Comparison of ENCODE assay signal across 11 cellular contexts in genomic region chr1:196407358-196408041, GRCh38.
DNase-seq lines count a peak whose midpoint lies in the region; ATAC-seq and TF ChIP-seq lines count a peak whose summit lies in the region.
"Had no signal": no experiment of that assay in that cellular context is flagged by ENCODE, and none has a peak within 500 bp of the region (broad histone marks: within the 10 kb centered on the region; RNA-seq: fewer than 3 reads in every experiment).

No MANE protein-coding gene starts in this region.

- TF ChIP-seq CTCF in AG04450 (IDR thresholded peaks at IDR 0.05; ENCODE audit: low read depth, low read length) = no peak
- no peak for TF ChIP-seq CTCF in fibroblast of the aortic adventitia (IDR thresholded peaks at IDR 0.05; ENCODE audit: insufficient read depth, low read length)
- TF ChIP-seq CTCF in osteocyte (IDR thresholded peaks at IDR 0.05) = no peak

- H3K36me3 ChIP-seq in SJSA1 = no peaks in the 10 kb centered on the region
- H3K36me3 ChIP-seq: pancreas had no signal

- peaks cover 17% of the 10 kb centered on the region for H3K36me3 Mint-ChIP-seq in osteocyte (ENCODE audit: unreplicated experiment)
- H3K36me3 Mint-ChIP-seq: T-cell had no signal

- H3K4me3 ChIP-seq in AG04450 (ENCODE audit: low read depth, low read length) (no peak overlapping the region), SJSA1 (no peak overlapping the region), fibroblast of the aortic adventitia (ENCODE audit: low read depth, low read length) (no peak overlapping the region)
- H3K4me3 ChIP-seq: pancreas had no signal

- H3K27me3 Mint-ChIP-seq in osteocyte (ENCODE audit: unreplicated experiment) = no peaks in the 10 kb centered on the region
- H3K27me3 Mint-ChIP-seq: T-cell had no signal

- POLR2A ChIA-PET in AG04450 (lab: Yijun Ruan, JAX) = no interaction called here

- ATAC-seq in HG03097 (IDR thresholded peaks at IDR 0.05; ENCODE audit: low FRiP score, unreplicated experiment) = no peak
- ATAC-seq: T-cell had no signal

- H3K27ac Mint-ChIP-seq in osteocyte (ENCODE audit: unreplicated experiment) = peak overlapping the region; percentile 86
- H3K27ac Mint-ChIP-seq: T-cell had no signal

- H3K4me1 ChIP-seq in SJSA1 (replicated peaks) = peaks cover 9% of the 10 kb centered on the region; the same call in 1 of the 2 replicates

- H3K4me1 Mint-ChIP-seq in osteocyte (ENCODE audit: unreplicated experiment) = peaks cover 66% of the 10 kb centered on the region
- H3K4me1 Mint-ChIP-seq: T-cell had no signal

- CTCF ChIA-PET in AG04450 (lab: Charles Lee) = interaction anchor here (1.3 to 1.6 kb wide), 2 partner anchors 18 to 52 kb away, joined by 4 to 6 read pairs; no protein-coding TSS in a partner anchor

- H3K27ac ChIP-seq in AG04450 (ENCODE audit: low read depth, low read length) = peak overlapping the region; percentile 71
- H3K27ac ChIP-seq in SJSA1 = peak overlapping the region; percentile 17; the same call in 1 of the 2 replicates
- H3K27ac ChIP-seq: pancreas had no signal

- peak overlapping the region; percentile 49 for H3K4me3 Mint-ChIP-seq in osteocyte (ENCODE audit: unreplicated experiment)
- H3K4me3 Mint-ChIP-seq: T-cell had no signal

- H3K9me3 ChIP-seq in AG04450 (ENCODE audit: control insufficient read depth, insufficient read depth, low read length) = no peaks in the 10 kb centered on the region
- no peaks in the 10 kb centered on the region for H3K9me3 ChIP-seq in SJSA1 (replicated peaks)
- H3K9me3 ChIP-seq: pancreas had no signal

- no peaks in the 10 kb centered on the region for H3K27me3 ChIP-seq in AG04450 (ENCODE audit: control insufficient read depth, insufficient read depth, low read length)
- no peaks in the 10 kb centered on the region for H3K27me3 ChIP-seq in SJSA1 (replicated peaks)
- H3K27me3 ChIP-seq: pancreas had no signal

- peaks cover 5% of the 10 kb centered on the region for H3K9me3 Mint-ChIP-seq in osteocyte (ENCODE audit: unreplicated experiment)

- DNase-seq in AG04450 (ENCODE audit: low read depth, low spot score) (no peak), SJSA1 (ENCODE audit: low read depth in 1 of 2, low spot score in 2 of 2) (peak in 1 of 2 experiments; percentile 31), fibroblast of the aortic adventitia (ENCODE audit: low read depth) (peak; percentile 60), osteocyte (ENCODE audit: extremely low spot score, unreplicated experiment) (no peak), T-helper 1 cell (no peak), iPS-NIHi7 (ENCODE audit: extremely low spot score) (no peak)
- DNase-seq in activated CD4-positive, alpha-beta T cell treated with anti-CD3 and anti-CD28 coated beads, Interleukin-2, amount 50 U/mL, for 48 hours = no peak
- DNase-seq: NCI-H446 treated with DMSO at 0.1 percent for 48 hours, pancreas, T-cell had no signal
